In the genomic region with DNA sequence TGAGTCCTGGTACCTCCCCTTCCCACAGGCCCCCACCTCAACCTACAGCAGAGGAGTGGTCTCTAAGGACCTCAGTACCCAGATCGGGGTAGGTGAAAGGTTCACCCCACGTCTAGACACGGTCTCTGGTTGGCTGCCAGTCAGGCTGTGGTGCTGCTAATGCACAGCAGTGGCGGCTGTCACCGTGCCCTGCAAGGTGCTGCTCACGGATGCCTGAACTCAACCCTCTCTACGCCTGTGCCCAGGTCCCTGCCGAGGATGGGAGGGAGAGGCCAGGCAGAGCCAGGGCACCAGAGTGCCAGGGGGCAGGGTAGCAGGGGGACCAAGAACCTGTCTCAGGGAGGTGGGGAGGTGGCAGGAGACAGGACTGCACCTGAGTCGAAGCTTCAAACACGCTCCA, we compare ENCODE assay signal across 14 cellular contexts. TPM values are rescaled to one million over a fixed set of nuclear protein-coding genes. Genes with fewer than 3 reads are reported as not detected.
A peak's percentile ranks its signal among the peaks of the same experiment; 100 is the strongest.
DNase-seq lines count a peak whose midpoint lies in the region; ATAC-seq, FAIRE-seq and TF ChIP-seq lines count a peak whose summit lies in the region.
"Had no signal": no experiment of that assay in that cellular context is flagged by ENCODE, and none has a peak within 500 bp of the region (broad histone marks: within the 10 kb centered on the region; RNA-seq: fewer than 3 reads in every experiment).

No MANE protein-coding gene starts in this region.

- peak overlapping the region in 6 of 11 experiments; percentile 1 to 69 (median 52); a peak in 11 of 22 replicates for H3K4me2 ChIP-seq in BLaER1 treated with 17β-estradiol and CSF1 and Interleukin-3, amounts not matched to agents 10 nM and 100 nM
- H3K4me2 ChIP-seq in K562 (ENCODE audit: insufficient read depth, low read length), result no peak overlapping the region

- TF ChIP-seq POLR2A in K562 (conservative IDR thresholded peaks at IDR 0.05), result no peak

- no peak for FAIRE-seq in K562 (lab: Jason Lieb, UNC)
- FAIRE-seq: D721Med had no signal

- H3K27ac Mint-ChIP-seq in CD4-positive, alpha-beta memory T cell, result no peak overlapping the region
- H3K27ac Mint-ChIP-seq: activated T-helper 2 cell treated with anti-CD3 and anti-CD28 coated beads, Interferon-gamma antibody, Interleukin-2, Interleukin-4, amounts not matched to agents 10 μg/mL and 5 μg/mL and 100 μg/mL, durations not matched to agents 14 hours and 24 hours and 36 hours had no signal

- TF ChIP-seq CTCF in K562 (IDR thresholded peaks at IDR 0.05 in 2 of 3, conservative IDR thresholded peaks at IDR 0.05 in 1 of 3; ENCODE audit: insufficient read depth in 2 of 3, low read depth in 1 of 3, low read length in 3 of 3), result no peak
- TF ChIP-seq CTCF in liver (IDR thresholded peaks at IDR 0.05; ENCODE audit: low read depth, low read length, missing input control), result no peak

- no peaks in the 10 kb centered on the region for H3K27me3 ChIP-seq in BLaER1 treated with 17β-estradiol and CSF1 and Interleukin-3, amounts not matched to agents 10 nM and 100 nM
- H3K27me3 ChIP-seq in K562 (ENCODE audit: control insufficient read depth in 2 of 2, insufficient read depth in 2 of 2, low read length in 2 of 2), result no peaks in the 10 kb centered on the region
- no peaks in the 10 kb centered on the region for H3K27me3 ChIP-seq in liver (ENCODE audit: control insufficient read depth in 4 of 4, insufficient read depth in 4 of 4, low read length in 3 of 4)
- no peaks in the 10 kb centered on the region for H3K27me3 ChIP-seq in CD4-positive, alpha-beta memory T cell (ENCODE audit: insufficient read depth, low read length)
- H3K27me3 ChIP-seq: dorsolateral prefrontal cortex had no signal

- H3K4me1 Mint-ChIP-seq in CD4-positive, alpha-beta memory T cell, result peaks cover 10 to 26% (median 12%) of the 10 kb centered on the region in 4 donors

- 67% methylated on average over 10 of the region's 10 CpGs for WGBS in K562 (ENCODE audit: insufficient coverage, low coverage, missing lambda C conversion rate)
- 92% methylated on average over 10 of the region's 10 CpGs for WGBS in liver

- DNase-seq in K562 (ENCODE audit: extremely low read depth in 1 of 4, low spot score in 3 of 4) (no peak), NCI-H1694 treated with DMSO at 0.1 percent for 48 hours (lab: John Stamatoyannopoulos, UW) (no peak), NCI-H82 treated with DMSO at 0.1 percent for 48 hours (lab: John Stamatoyannopoulos, UW; ENCODE audit: unreplicated experiment) (no peak)
- no peak for DNase-seq in CD4-positive, alpha-beta memory T cell
- DNase-seq: dorsolateral prefrontal cortex; GF-D8; NCI-H526 treated with DMSO at 0.1 percent for 48 hours; stimulated activated CD4-positive, alpha-beta T cell treated with anti-CD3 and anti-CD28 coated beads, Interleukin-15, amount 100 ng/mL, for 24 hours had no signal

- peak overlapping the region in 4 of 11 experiments; percentile 3 to 38 (median 18); a peak in 3 of 22 replicates for H3K27ac ChIP-seq in BLaER1 treated with 17β-estradiol and CSF1 and Interleukin-3, amounts not matched to agents 10 nM and 100 nM
- H3K27ac ChIP-seq in K562 (ENCODE audit: extremely low read depth, low read depth, low read length), result no peak overlapping the region
- peak overlapping the region; percentile 38 to 40 for H3K27ac ChIP-seq in liver (ENCODE audit: low read depth in 1 of 2, low read length in 2 of 2)
- peak overlapping the region in 15 of 21 experiments; percentile 3 to 77 (median 51) for H3K27ac ChIP-seq in skin epidermis
- no peak overlapping the region for H3K27ac ChIP-seq in CD4-positive, alpha-beta memory T cell (ENCODE audit: low read depth, low read length)

- ATAC-seq in K562, result no peak
- ATAC-seq in HG02588 (IDR thresholded peaks at IDR 0.05; ENCODE audit: unreplicated experiment), result no peak

- no peak overlapping the region for H3K4me3 Mint-ChIP-seq in CD4-positive, alpha-beta memory T cell

- no TSS peak for BruUV-seq in K562 (replicated peaks; lab: Mats Ljungman, UMichigan)

- H3K9me3 Mint-ChIP-seq in CD4-positive, alpha-beta memory T cell, result peaks cover 0 to 1% (median 0%) of the 10 kb centered on the region in 8 donors
- H3K9me3 Mint-ChIP-seq: activated T-helper 2 cell treated with anti-CD3 and anti-CD28 coated beads, Interferon-gamma antibody, Interleukin-2, Interleukin-4, amounts not matched to agents 10 μg/mL and 5 μg/mL and 100 μg/mL, durations not matched to agents 14 hours and 24 hours and 36 hours had no signal

- CTCF ChIA-PET in K562 (lab: Yijun Ruan, JAX; ENCODE audit: low intra/inter-chr PET ratio), result no interaction called here
- CTCF ChIA-PET in CD4-positive, alpha-beta memory T cell (lab: Charles Lee; ENCODE audit: partially characterized antibody), result interaction anchor here (4.3 kb wide), 1 partner anchor 21 kb away, joined by 21 read pairs; no protein-coding TSS in a partner anchor

- no peaks in the 10 kb centered on the region for H3K27me3 Mint-ChIP-seq in CD4-positive, alpha-beta memory T cell

- no peaks in the 10 kb centered on the region for H3K79me2 ChIP-seq in K562 (ENCODE audit: control insufficient read depth, insufficient read depth, low read length)

- TF ChIP-seq EP300 in K562 (IDR thresholded peaks at IDR 0.05; ENCODE audit: low read length), result no peak

- POLR2A ChIA-PET in K562 (lab: Yijun Ruan, JAX), result interaction anchor here (1.6 kb wide), 1 partner anchor 14 kb away, joined by 8 read pairs; a partner anchor contains a TSS
- POLR2A ChIA-PET in CD4-positive, alpha-beta memory T cell (lab: Charles Lee; ENCODE audit: partially characterized antibody), result no interaction called here

- TF ChIP-seq RAD21 in K562 (CRISPR knock-in tag; conservative IDR thresholded peaks at IDR 0.05 in 1 of 2, IDR thresholded peaks at IDR 0.05 in 1 of 2), result no peak
- TF ChIP-seq RAD21 in liver (IDR thresholded peaks at IDR 0.05), result no peak

- in situ Hi-C loops in K562 (cut with MboI), result loop anchor here (10.0 kb wide), 1 partner anchor 631 kb away; no protein-coding TSS in a partner anchor

- H3K36me3 ChIP-seq in BLaER1 treated with 17β-estradiol and CSF1 and Interleukin-3, amounts not matched to agents 10 nM and 100 nM, result no peaks in the 10 kb centered on the region
- H3K36me3 ChIP-seq in K562 (ENCODE audit: control insufficient read depth, insufficient read depth, low read length), result no peaks in the 10 kb centered on the region
- no peaks in the 10 kb centered on the region for H3K36me3 ChIP-seq in liver (ENCODE audit: control insufficient read depth in 4 of 4, insufficient read depth in 3 of 4, low read depth in 1 of 4, low read length in 3 of 4)
- H3K36me3 ChIP-seq in CD4-positive, alpha-beta memory T cell (ENCODE audit: insufficient read depth, low read length), result no peaks in the 10 kb centered on the region

- H2AFZ ChIP-seq in K562 (ENCODE audit: low read depth, low read length), result no peak overlapping the region

- H3K9me3 ChIP-seq in BLaER1 treated with 17β-estradiol and CSF1 and Interleukin-3, amounts not matched to agents 10 nM and 100 nM (replicated peaks in 1 of 11), result no peaks in the 10 kb centered on the region
- H3K9me3 ChIP-seq in K562 (replicated peaks; ENCODE audit: control insufficient read depth, insufficient read depth, low read depth, low read length), result no peaks in the 10 kb centered on the region
- no peaks in the 10 kb centered on the region for H3K9me3 ChIP-seq in liver (ENCODE audit: control insufficient read depth in 4 of 4, low read length in 3 of 4)
- H3K9me3 ChIP-seq in CD4-positive, alpha-beta memory T cell (ENCODE audit: control insufficient read depth in 1 of 2, low read length in 2 of 2), result no peaks in the 10 kb centered on the region

- peaks cover 34 to 97% (median 68%) of the 10 kb centered on the region in 10 experiments for H3K4me1 ChIP-seq in BLaER1 treated with 17β-estradiol and CSF1 and Interleukin-3, amounts not matched to agents 10 nM and 100 nM
- H3K4me1 ChIP-seq in K562 (replicated peaks in 1 of 2; ENCODE audit: control insufficient read depth in 2 of 2, insufficient read depth in 2 of 2, low read length in 2 of 2), result peaks cover 25 to 35% of the 10 kb centered on the region in 2 experiments
- H3K4me1 ChIP-seq in liver (ENCODE audit: control insufficient read depth in 4 of 4, insufficient read depth in 4 of 4, low read length in 3 of 4), result peaks cover 0 to 14% (median 5%) of the 10 kb centered on the region in 4 donors
- H3K4me1 ChIP-seq in CD4-positive, alpha-beta memory T cell (ENCODE audit: insufficient read depth, low read length), result peaks cover 11% of the 10 kb centered on the region

- intact Hi-C loops in K562 (cut with micrococcal nuclease), result no loop called here
- intact Hi-C loops in CD4-positive, alpha-beta memory T cell (cut with micrococcal nuclease), result no loop called here

- no peak overlapping the region; a peak in 1 of 22 replicates for H3K9ac ChIP-seq in BLaER1 treated with 17β-estradiol and CSF1 and Interleukin-3, amounts not matched to agents 10 nM and 100 nM
- H3K9ac ChIP-seq in K562 (ENCODE audit: insufficient read depth in 1 of 2, low read depth in 2 of 2, low read length in 2 of 2), result peak overlapping the region in 1 of 2 experiments; percentile 53; a peak in 1 of 4 replicates
- H3K9ac ChIP-seq in liver (ENCODE audit: low read depth in 1 of 2, low read length in 2 of 2), result no peak overlapping the region

- no peak overlapping the region for H3K4me3 ChIP-seq in BLaER1 treated with 17β-estradiol and CSF1 and Interleukin-3, amounts not matched to agents 10 nM and 100 nM
- H3K4me3 ChIP-seq in K562, result no peak overlapping the region
- no peak overlapping the region for H3K4me3 ChIP-seq in liver (ENCODE audit: low read depth in 1 of 3, low read length in 3 of 3)
- no peak overlapping the region for H3K4me3 ChIP-seq in skin epidermis
- H3K4me3 ChIP-seq in CD4-positive, alpha-beta memory T cell (ENCODE audit: low read length in 2 of 2), result no peak overlapping the region
- H3K4me3 ChIP-seq: dorsolateral prefrontal cortex had no signal

- no peaks in the 10 kb centered on the region for H4K20me1 ChIP-seq in BLaER1 treated with 17β-estradiol and CSF1 and Interleukin-3, amounts not matched to agents 10 nM and 100 nM
- no peaks in the 10 kb centered on the region for H4K20me1 ChIP-seq in K562 (replicated peaks; ENCODE audit: control insufficient read depth, insufficient read depth, low read length)

- H3K36me3 Mint-ChIP-seq in CD4-positive, alpha-beta memory T cell, result no peaks in the 10 kb centered on the region

- H3K9me1 ChIP-seq in K562 (ENCODE audit: control insufficient read depth, insufficient read depth, low read length), result no peaks in the 10 kb centered on the region

RNA-seq across cellular contexts. Expression of a gene that starts 14.3 kb away (rescaled TPM):
- 0.25 and 1.5 TPM in 2 replicates for total RNA-seq in K562 (2011; cell fraction: chromatin; rRNA removed; ENCODE audit: low replicate concordance)
- total RNA-seq in K562 (2011; cell fraction: nucleolus; rRNA removed), result 2.9 and 4.7 TPM in 2 replicates
- 1.9 and 2.3 TPM in 2 replicates for total RNA-seq in K562 (2011; cell fraction: nucleoplasm; rRNA removed)
- total RNA-seq in K562 (2014; rRNA removed) (11.9 and 13.6 TPM in 2 replicates), K562 (2014; rRNA removed; fragmentation: Illumina TruSeq; extraction: Trizol) (0.19 and 0.22 TPM in 2 replicates), K562 (2015; rRNA removed; fragmentation: Illumina TruSeq; extraction: Trizol) (0.76 and 1.3 TPM in 2 replicates), K562 (2021) (4.9 and 5.7 TPM in 2 replicates), liver (1 to 10 TPM; 1.9 to 3.0 TPM)
- polyA plus RNA-seq in K562 (2011; rRNA removed) (0.52 and 1.6 TPM in 2 replicates), K562 (2014; fragmentation: Illumina TruSeq; extraction: Trizol) (0.25 and 0.29 TPM in 2 replicates), K562 (2014; fragmentation: Nextera tagmentation; extraction: Ambion mirVana) (under 1 TPM; 0.14 to 0.18 TPM), K562 (2014; rRNA removed) (4.0 and 4.7 TPM in 2 replicates), liver (1 to 10 TPM in 1 of 2 donors, under 1 TPM in 1; 0.40 to 3.3 TPM)
- polyA plus RNA-seq in K562 (2011; cell fraction: cytosol; rRNA removed), result 2.4 and 5.6 TPM in 2 replicates
- 4.3 and 4.5 TPM in 2 replicates for polyA plus RNA-seq in K562 (2011; cell fraction: nucleus; rRNA removed)
- 1.6 and 2.5 TPM in 2 replicates for polyA plus RNA-seq in K562 (2012)
- polyA minus RNA-seq in K562 (2011; rRNA and poly(A)+ RNA removed), result 0.32 and 0.48 TPM in 2 replicates
- 1.7 and 3.7 TPM in 2 replicates for polyA minus RNA-seq in K562 (2011; cell fraction: cytosol; rRNA and poly(A)+ RNA removed)
- polyA minus RNA-seq in K562 (2011; cell fraction: nucleus; rRNA and poly(A)+ RNA removed), result 3.2 and 4.7 TPM in 2 replicates
- total RNA-seq in CD4-positive, alpha-beta memory T cell, result 1 to 10 TPM; 3.1 to 3.6 TPM
- polyA plus RNA-seq in CD4-positive, alpha-beta memory T cell, result under 1 TPM; 0.07 to 0.08 TPM

RNA-seq across cellular contexts. Expression of a gene that starts 52.5 kb away (rescaled TPM):
- total RNA-seq in K562 (2011; cell fraction: chromatin; rRNA removed; ENCODE audit: low replicate concordance), result 42.2 and 97.6 TPM in 2 replicates
- total RNA-seq in K562 (2011; cell fraction: nucleolus; rRNA removed), result 57.8 and 60.5 TPM in 2 replicates
- total RNA-seq in K562 (2011; cell fraction: nucleoplasm; rRNA removed), result 50.5 and 57.4 TPM in 2 replicates
- total RNA-seq in K562 (2014; rRNA removed), result 87.7 and 122 TPM in 2 replicates
- 54.0 and 58.6 TPM in 2 replicates for total RNA-seq in K562 (2014; rRNA removed; fragmentation: Illumina TruSeq; extraction: Trizol)
- total RNA-seq in K562 (2015; rRNA removed; fragmentation: Illumina TruSeq; extraction: Trizol), result 73.0 and 77.4 TPM in 2 replicates
- 109 and 119 TPM in 2 replicates for total RNA-seq in K562 (2021)
- polyA plus RNA-seq in K562 (2011; rRNA removed), result 106 and 121 TPM in 2 replicates
- 85.0 and 104 TPM in 2 replicates for polyA plus RNA-seq in K562 (2011; cell fraction: cytosol; rRNA removed)
- polyA plus RNA-seq in K562 (2011; cell fraction: nucleus; rRNA removed), result 59.1 and 61.5 TPM in 2 replicates
- polyA plus RNA-seq in K562 (2012), result 76.9 and 94.0 TPM in 2 replicates
- 72.6 and 83.7 TPM in 2 replicates for polyA plus RNA-seq in K562 (2014; fragmentation: Illumina TruSeq; extraction: Trizol)
- polyA plus RNA-seq in K562 (2014; fragmentation: Nextera tagmentation; extraction: Ambion mirVana), result 1 to 10 TPM; 1.7 to 3.4 TPM
- polyA plus RNA-seq in K562 (2014; rRNA removed), result 60.6 and 66.3 TPM in 2 replicates
- polyA minus RNA-seq in K562 (2011; rRNA and poly(A)+ RNA removed), result 99.5 and 120 TPM in 2 replicates
- polyA minus RNA-seq in K562 (2011; cell fraction: cytosol; rRNA and poly(A)+ RNA removed), result 61.5 and 61.9 TPM in 2 replicates
- polyA minus RNA-seq in K562 (2011; cell fraction: nucleus; rRNA and poly(A)+ RNA removed), result 15.3 and 28.9 TPM in 2 replicates
- total RNA-seq in liver, result 10 to 100 TPM; 27.6 to 42.6 TPM
- 10 to 100 TPM; 34.1 to 66.0 TPM for polyA plus RNA-seq in liver
- 10 to 100 TPM; 49.0 to 51.3 TPM for total RNA-seq in CD4-positive, alpha-beta memory T cell
- 10 to 100 TPM; 10.8 to 14.1 TPM for polyA plus RNA-seq in CD4-positive, alpha-beta memory T cell

RNA-seq across cellular contexts. Expression of a gene that starts 53.2 kb away (rescaled TPM):
- total RNA-seq in K562 (2011; cell fraction: chromatin; rRNA removed; ENCODE audit: low replicate concordance), result 9.6 and 13.0 TPM in 2 replicates
- 6.7 and 10.3 TPM in 2 replicates for total RNA-seq in K562 (2011; cell fraction: nucleolus; rRNA removed)
- 6.0 and 8.1 TPM in 2 replicates for total RNA-seq in K562 (2011; cell fraction: nucleoplasm; rRNA removed)
- total RNA-seq in K562 (2014; rRNA removed), result 8.2 and 10.1 TPM in 2 replicates
- total RNA-seq in K562 (2014; rRNA removed; fragmentation: Illumina TruSeq; extraction: Trizol), result 2.7 and 3.7 TPM in 2 replicates
- total RNA-seq in K562 (2015; rRNA removed; fragmentation: Illumina TruSeq; extraction: Trizol), result 4.7 and 4.8 TPM in 2 replicates
- total RNA-seq in K562 (2021), result 13.8 and 14.8 TPM in 2 replicates
- 5.4 and 9.6 TPM in 2 replicates for polyA plus RNA-seq in K562 (2011; rRNA removed)
- 8.6 and 11.9 TPM in 2 replicates for polyA plus RNA-seq in K562 (2011; cell fraction: cytosol; rRNA removed)
- polyA plus RNA-seq in K562 (2011; cell fraction: nucleus; rRNA removed), result 12.2 and 15.8 TPM in 2 replicates
- polyA plus RNA-seq in K562 (2012), result 10.9 and 22.6 TPM in 2 replicates
- polyA plus RNA-seq in K562 (2014; fragmentation: Illumina TruSeq; extraction: Trizol), result 7.4 and 11.7 TPM in 2 replicates
- under 1 TPM; 0.20 to 0.67 TPM for polyA plus RNA-seq in K562 (2014; fragmentation: Nextera tagmentation; extraction: Ambion mirVana)
- 6.2 and 6.3 TPM in 2 replicates for polyA plus RNA-seq in K562 (2014; rRNA removed)
- polyA minus RNA-seq in K562 (2011; rRNA and poly(A)+ RNA removed), result 5.0 and 5.1 TPM in 2 replicates
- 7.5 and 12.5 TPM in 2 replicates for polyA minus RNA-seq in K562 (2011; cell fraction: cytosol; rRNA and poly(A)+ RNA removed)
- 2.2 and 4.3 TPM in 2 replicates for polyA minus RNA-seq in K562 (2011; cell fraction: nucleus; rRNA and poly(A)+ RNA removed)
- 100 to 1,000 TPM in 1 of 2 donors, 10 to 100 TPM in 1; 33.8 to 121 TPM for total RNA-seq in liver
- 100 to 1,000 TPM in 1 of 2 donors, 10 to 100 TPM in 1; 69.8 to 108 TPM for polyA plus RNA-seq in liver
- total RNA-seq in CD4-positive, alpha-beta memory T cell, result 10 to 100 TPM; 11.2 to 12.4 TPM
- polyA plus RNA-seq in CD4-positive, alpha-beta memory T cell, result 10 to 100 TPM in 1 of 2 donors, 1 to 10 TPM in 1; 8.7 to 21.0 TPM

Comparison
In these comparisons a context has a peak if more than half of its experiments do, and no peak if none do; other contexts are left out.
1. H3K27ac ChIP-seq: peak in liver (2 of 2) and skin epidermis (15 of 21); none in K562 (single experiment) and CD4-positive, alpha-beta memory T cell (single experiment).